Comparison of ENCODE assay signal across 2 cellular contexts in the genomic region with DNA sequence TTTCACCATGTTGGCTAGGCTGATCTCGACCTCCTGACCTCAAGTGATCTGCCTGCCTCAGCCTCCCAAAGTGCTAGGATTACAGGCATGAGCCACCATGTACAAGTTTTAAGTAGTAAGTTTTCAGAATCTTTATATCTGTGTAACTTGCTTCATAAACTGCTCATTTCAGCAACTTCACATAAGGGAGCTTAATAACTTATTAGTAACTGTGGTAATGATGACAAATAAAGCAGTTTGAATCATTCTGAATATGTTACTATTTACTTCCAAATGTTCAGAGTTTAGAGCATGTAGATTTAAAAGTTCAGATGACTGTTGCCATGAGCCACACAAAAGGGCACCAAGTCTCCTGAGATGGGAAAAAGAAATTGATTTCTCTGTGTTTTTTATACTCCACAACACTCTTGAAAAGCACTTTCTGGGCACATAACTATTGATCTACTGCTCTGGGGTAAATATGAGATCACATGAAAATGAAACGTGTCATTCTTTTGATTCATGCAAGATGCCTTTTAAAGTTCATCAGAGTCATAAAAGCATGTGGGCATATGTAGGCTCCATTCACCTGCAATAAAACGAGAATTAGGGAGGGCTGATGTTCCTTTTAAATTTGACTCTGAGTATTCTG.
TF ChIP-seq lines count a peak whose summit lies in the region.

No MANE protein-coding gene starts in this region.

TF ChIP-seq in GM12891, 5 proteins besides CTCF, POLR2A, EP300 and RAD21:
- TF ChIP-seq POLR2AphosphoS5 (IDR thresholded peaks at IDR 0.05; ENCODE audit: low read depth, low read length) (no peak), POU2F2 (IDR thresholded peaks at IDR 0.05; ENCODE audit: low read depth, low read length) (no peak), PAX5 (IDR thresholded peaks at IDR 0.05; ENCODE audit: insufficient read depth, low read length, severe bottlenecking) (no peak), TAF1 (IDR thresholded peaks at IDR 0.05; ENCODE audit: low read depth, low read length) (no peak), SPI1 (IDR thresholded peaks at IDR 0.05; ENCODE audit: low read depth, low read length) (no peak)

TF ChIP-seq in HEK293, 187 proteins besides CTCF, POLR2A, EP300 and RAD21:
- TF ChIP-seq ZNF18 (tag by site-specific recombination; IDR thresholded peaks at IDR 0.05) (no peak), ZNF133 (tag by site-specific recombination; IDR thresholded peaks at IDR 0.05) (no peak), ZBTB21 (tag by site-specific recombination; IDR thresholded peaks at IDR 0.05) (no peak), ZNF146 (tag by site-specific recombination; IDR thresholded peaks at IDR 0.05) (no peak), ZBTB10 (tag by site-specific recombination; IDR thresholded peaks at IDR 0.05) (no peak), SALL2 (tag by site-specific recombination; IDR thresholded peaks at IDR 0.05; ENCODE audit: borderline replicate concordance) (no peak)
- TF ChIP-seq, protein P1, sequence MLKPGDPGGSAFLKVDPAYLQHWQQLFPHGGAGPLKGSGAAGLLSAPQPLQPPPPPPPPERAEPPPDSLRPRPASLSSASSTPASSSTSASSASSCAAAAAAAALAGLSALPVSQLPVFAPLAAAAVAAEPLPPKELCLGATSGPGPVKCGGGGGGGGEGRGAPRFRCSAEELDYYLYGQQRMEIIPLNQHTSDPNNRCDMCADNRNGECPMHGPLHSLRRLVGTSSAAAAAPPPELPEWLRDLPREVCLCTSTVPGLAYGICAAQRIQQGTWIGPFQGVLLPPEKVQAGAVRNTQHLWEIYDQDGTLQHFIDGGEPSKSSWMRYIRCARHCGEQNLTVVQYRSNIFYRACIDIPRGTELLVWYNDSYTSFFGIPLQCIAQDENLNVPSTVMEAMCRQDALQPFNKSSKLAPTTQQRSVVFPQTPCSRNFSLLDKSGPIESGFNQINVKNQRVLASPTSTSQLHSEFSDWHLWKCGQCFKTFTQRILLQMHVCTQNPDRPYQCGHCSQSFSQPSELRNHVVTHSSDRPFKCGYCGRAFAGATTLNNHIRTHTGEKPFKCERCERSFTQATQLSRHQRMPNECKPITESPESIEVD (tag by site-specific recombination; IDR thresholded peaks at IDR 0.05), result peak; percentile 54
